In genomic region chr9:63859475-63860215, GRCh38 we compare ENCODE assay signal across 9 cellular contexts.
DNase-seq lines count a peak whose midpoint lies in the region; ATAC-seq, FAIRE-seq and TF ChIP-seq lines count a peak whose summit lies in the region.
"Had no signal": no experiment of that assay in that cellular context is flagged by ENCODE, and none has a peak within 500 bp of the region (broad histone marks: within the 10 kb centered on the region; RNA-seq: fewer than 3 reads in every experiment).

No MANE protein-coding gene starts in this region.

- ATAC-seq in K562, result peak; percentile 93

- TF ChIP-seq EP300 in Ishikawa (IDR thresholded peaks at IDR 0.05; ENCODE audit: borderline replicate concordance) (no peak), K562 (IDR thresholded peaks at IDR 0.05; ENCODE audit: low read length) (no peak)

- H3K27me3 ChIP-seq in K562 (ENCODE audit: control insufficient read depth in 2 of 2, insufficient read depth in 2 of 2, low read length in 2 of 2), result no peaks in the 10 kb centered on the region
- H3K27me3 ChIP-seq: Peyer's patch had no signal

- no peak for TF ChIP-seq RAD21 in Ishikawa (IDR thresholded peaks at IDR 0.05; ENCODE audit: low read depth)
- no peak for TF ChIP-seq RAD21 in K562 (CRISPR knock-in tag; conservative IDR thresholded peaks at IDR 0.05 in 1 of 2, IDR thresholded peaks at IDR 0.05 in 1 of 2)

- 25% methylated on average over 9 of the region's 52 CpGs for WGBS in K562 (ENCODE audit: insufficient coverage, low coverage, missing lambda C conversion rate)
- 33 to 44% methylated on average over 30 to 38 of the region's 52 CpGs for WGBS in lower leg skin, 2 donors

- H3K4me1 ChIP-seq in K562 (replicated peaks in 1 of 2; ENCODE audit: control insufficient read depth in 2 of 2, insufficient read depth in 2 of 2, low read length in 2 of 2), result no peaks in the 10 kb centered on the region
- H3K4me1 ChIP-seq: Peyer's patch had no signal

- peak overlapping the region; percentile 59 to 83; a peak in 3 of 4 replicates for H3K9ac ChIP-seq in K562 (ENCODE audit: insufficient read depth in 1 of 2, low read depth in 2 of 2, low read length in 2 of 2)

- no peak for FAIRE-seq in K562 (lab: Jason Lieb, UNC)

- H3K36me3 ChIP-seq in K562 (ENCODE audit: control insufficient read depth, insufficient read depth, low read length), result no peaks in the 10 kb centered on the region
- H3K36me3 ChIP-seq: Peyer's patch had no signal

- intact Hi-C loops in K562 (cut with micrococcal nuclease) (no loop called here), lower leg skin (cut with DNase I; ENCODE audit: low total_unique reads) (no loop called here)

- H3K4me3 ChIP-seq in AG09309 (ENCODE audit: control insufficient read depth, low read depth, low read length) (peak overlapping the region; percentile 40), K562 (peak overlapping the region; percentile 50), lower leg skin (ENCODE audit: low read depth, poor library complexity, severe bottlenecking) (peak overlapping the region; percentile 34)

- POLR2A ChIA-PET in K562 (lab: Yijun Ruan, JAX), result no interaction called here

- no peaks in the 10 kb centered on the region for H3K9me3 ChIP-seq in K562 (replicated peaks; ENCODE audit: control insufficient read depth, insufficient read depth, low read depth, low read length)

- CTCF ChIA-PET in K562 (lab: Yijun Ruan, JAX; ENCODE audit: low intra/inter-chr PET ratio), result no interaction called here

- H4K20me1 ChIP-seq in K562 (replicated peaks; ENCODE audit: control insufficient read depth, insufficient read depth, low read length), result no peaks in the 10 kb centered on the region

- peak overlapping the region; percentile 62; the same call in 1 of the 2 replicates for H3K4me2 ChIP-seq in K562 (ENCODE audit: insufficient read depth, low read length)

- TF ChIP-seq CTCF in AG09309 (IDR thresholded peaks at IDR 0.05; ENCODE audit: control insufficient read depth, insufficient read depth, low read depth, low read length, missing control alignments), result no peak
- TF ChIP-seq CTCF in K562 (IDR thresholded peaks at IDR 0.05 in 2 of 3, conservative IDR thresholded peaks at IDR 0.05 in 1 of 3; ENCODE audit: insufficient read depth in 2 of 3, low read depth in 1 of 3, low read length in 3 of 3), result peak in 2 of 3 experiments; percentile 13 to 26; a peak in 3 of 6 replicates
- TF ChIP-seq CTCF in lower leg skin (IDR thresholded peaks at IDR 0.05), result no peak

- TF ChIP-seq POLR2A in K562 (conservative IDR thresholded peaks at IDR 0.05) (peak; percentile 68), lower leg skin (IDR thresholded peaks at IDR 0.05) (no peak)

- H3K79me2 ChIP-seq in K562 (ENCODE audit: control insufficient read depth, insufficient read depth, low read length), result peaks cover 7% of the 10 kb centered on the region; the same call in 2 of the 3 replicates

- peak overlapping the region; percentile 77; the same call in 1 of the 2 replicates for H2AFZ ChIP-seq in K562 (ENCODE audit: low read depth, low read length)

- DNase-seq in AG09309 (ENCODE audit: low read depth) (no peak), K562 (ENCODE audit: extremely low read depth in 1 of 4, low spot score in 3 of 4) (peak; percentile 55 to 79 (median 58)), lower leg skin (ENCODE audit: low spot score in 2 of 2) (no peak), LoVo (ENCODE audit: low spot score) (no peak), Ammon's horn (ENCODE audit: low spot score) (no peak), DMS153 treated with DMSO at 0.1 percent for 48 hours (lab: John Stamatoyannopoulos, UW; ENCODE audit: unreplicated experiment) (no peak), SIG-M5 (lab: John Stamatoyannopoulos, UW) (no peak)

- H3K9me1 ChIP-seq in K562 (ENCODE audit: control insufficient read depth, insufficient read depth, low read length), result no peaks in the 10 kb centered on the region

- H3K27ac ChIP-seq in K562 (ENCODE audit: extremely low read depth, low read depth, low read length), result peak overlapping the region; percentile 72; the same call in 2 of the 3 replicates

- in situ Hi-C loops in K562 (cut with MboI), result no loop called here

- BruUV-seq in K562 (replicated peaks; lab: Mats Ljungman, UMichigan), result TSS peak; percentile 81

TF ChIP-seq in Ishikawa, 13 proteins besides CTCF, POLR2A, EP300 and RAD21:
- TF ChIP-seq CEBPB (IDR thresholded peaks at IDR 0.05), result no peak
- TF ChIP-seq MAX (IDR thresholded peaks at IDR 0.05), result peak; percentile 38; the same call in 1 of the 2 replicates
- TF ChIP-seq EGR1 (IDR thresholded peaks at IDR 0.05), result peak; percentile 5; the same call in 1 of the 2 replicates
- TF ChIP-seq NFIC (IDR thresholded peaks at IDR 0.05), result no peak
- no peak for TF ChIP-seq REST (IDR thresholded peaks at IDR 0.05; ENCODE audit: low read depth)

TF ChIP-seq in K562, 482 proteins besides CTCF, POLR2A, EP300 and RAD21 (continues in another document):
- TF ChIP-seq ZNF324 (CRISPR knock-in tag; IDR thresholded peaks at IDR 0.05) (no peak), ZNF740 (CRISPR knock-in tag; IDR thresholded peaks at IDR 0.05) (no peak), ZNF740 (tag; IDR thresholded peaks at IDR 0.05) (peak in 1 of 2 experiments; percentile 79; a peak in 2 of 4 replicates), ZNF696 (CRISPR knock-in tag; conservative IDR thresholded peaks at IDR 0.05) (no peak), SUPT5H (IDR thresholded peaks at IDR 0.05) (peak; percentile 49; the same call in 1 of the 2 replicates), TOE1 (IDR thresholded peaks at IDR 0.05; ENCODE audit: borderline replicate concordance) (no peak), TOE1 (CRISPR knock-in tag; IDR thresholded peaks at IDR 0.05; ENCODE audit: borderline replicate concordance, low read depth) (no peak), ARID2 (IDR thresholded peaks at IDR 0.05) (no peak), ARID1B (IDR thresholded peaks at IDR 0.05) (no peak), GABPA (tag; conservative IDR thresholded peaks at IDR 0.05; ENCODE audit: low read depth) (peak; percentile 57), RUNX1 (IDR thresholded peaks at IDR 0.05; ENCODE audit: low read depth) (no peak), ZNF121 (CRISPR knock-in tag; conservative IDR thresholded peaks at IDR 0.05) (peak; percentile 55; the same call in 1 of the 2 replicates), ZNF384 (IDR thresholded peaks at IDR 0.05; ENCODE audit: low read depth, low read length) (no peak), PHF8 (IDR thresholded peaks at IDR 0.05; ENCODE audit: borderline replicate concordance, low read length) (peak; percentile 53; the same call in 1 of the 2 replicates), E2F6 (IDR thresholded peaks at IDR 0.05; ENCODE audit: borderline replicate concordance in 1 of 2, extremely low read depth in 1 of 2, insufficient read depth in 1 of 2, insufficient read length in 1 of 2, low read depth in 1 of 2, low read length in 1 of 2, poor library complexity in 1 of 2, severe bottlenecking in 1 of 2) (peak in 1 of 2 experiments; percentile 46), MAZ (CRISPR knock-in tag; conservative IDR thresholded peaks at IDR 0.05 in 1 of 2, IDR thresholded peaks at IDR 0.05 in 1 of 2) (peak in 1 of 2 experiments; percentile 20; a peak in 1 of 4 replicates), RBM25 (IDR thresholded peaks at IDR 0.05; ENCODE audit: low read depth, low read length, severe bottlenecking) (no peak), SAFB2 (IDR thresholded peaks at IDR 0.05; ENCODE audit: borderline replicate concordance, low read depth, low read length, severe bottlenecking) (no peak), ZFX (CRISPR knock-in tag; IDR thresholded peaks at IDR 0.05) (peak; percentile 58), TARDBP (IDR thresholded peaks at IDR 0.05) (no peak), KLF16 (IDR thresholded peaks at IDR 0.05) (no peak), NRF1 (conservative IDR thresholded peaks at IDR 0.05 in 1 of 2, IDR thresholded peaks at IDR 0.05 in 1 of 2) (0 out of 4 replicates have a peak, but pooled peaks of 1 of the 2 experiments have one; percentile 17)

Comparison
In these comparisons a context has a peak if more than half of its experiments do, and no peak if none do; other contexts are left out.
1. DNase-seq: peak in K562 (4 of 4); none in AG09309 (single experiment), lower leg skin (0 of 2), LoVo (single experiment), Ammon's horn (single experiment), DMS153 treated with DMSO at 0.1 percent for 48 hours (single experiment) and SIG-M5 (single experiment).
2. CTCF ChIP-seq: peak in K562 (2 of 3); none in AG09309 (single experiment) and lower leg skin (0 of 3).
3. Peak in every context shown above with its lines, with median percentiles within 50 percentile points of each other: H3K4me3 ChIP-seq.